In genomic region chr17:38606646-38607611, GRCh38 we compare ENCODE assay signal across 7 cellular contexts. TPM values are rescaled to one million over a fixed set of nuclear protein-coding genes. Genes with fewer than 3 reads are reported as not detected.
DNase-seq lines count a peak whose midpoint lies in the region; ATAC-seq and TF ChIP-seq lines count a peak whose summit lies in the region.

No MANE protein-coding gene starts in this region.

- no peak overlapping the region for H4K8ac ChIP-seq in IMR-90 (ENCODE audit: low read depth in 2 of 2, low read length in 2 of 2)

- no peaks in the 10 kb centered on the region for H3K79me1 ChIP-seq in IMR-90 (ENCODE audit: low read depth in 1 of 2, low read length in 2 of 2)

- peaks cover 55% of the 10 kb centered on the region for H3K27me3 Mint-ChIP-seq in activated CD8-positive, alpha-beta T cell treated with anti-CD3 and anti-CD28 coated beads for 36 hours
- peaks cover 91% of the 10 kb centered on the region for H3K27me3 Mint-ChIP-seq in stimulated activated memory B cell treated with anti-CD40 and anti-IgM and Interleukin-4, amounts not matched to agents 10 μg/mL and 1 μg/mL and 100 μg/mL, for 72 hours

- POLR2A ChIA-PET in IMR-90 (lab: Charles Lee; ENCODE audit: unreplicated experiment) = no interaction called here
- POLR2A ChIA-PET in activated CD8-positive, alpha-beta T cell treated with anti-CD3 and anti-CD28 coated beads for 36 hours (lab: Charles Lee) = interaction anchor here (0.6 kb wide), 1 partner anchor 63 kb away, joined by 3 read pairs; no protein-coding TSS in a partner anchor

- no peaks in the 10 kb centered on the region for H3K36me3 ChIP-seq in IMR-90 (ENCODE audit: control insufficient read depth, insufficient read depth, low read length)

- no peaks in the 10 kb centered on the region; the same call in 1 of the 2 replicates for H3K4me1 ChIP-seq in IMR-90 (ENCODE audit: control insufficient read depth, insufficient read depth, low read length)

- DNase-seq in IMR-90 (no peak), HuH-7 (ENCODE audit: low spot score) (no peak)
- DNase-seq in activated CD8-positive, alpha-beta T cell treated with anti-CD3 and anti-CD28 coated beads for 36 hours = no peak

- no peak overlapping the region for H2BK20ac ChIP-seq in IMR-90 (ENCODE audit: low read depth, low read length)

- peaks cover 4% of the 10 kb centered on the region; the same call in 1 of the 2 replicates for H4K20me1 ChIP-seq in IMR-90 (ENCODE audit: insufficient read depth, low read length)

- H3K27ac ChIP-seq in IMR-90 (ENCODE audit: insufficient read depth, low read length) = no peak overlapping the region

- ATAC-seq in IMR-90 (ENCODE audit: low read depth) = no peak
- no peak for ATAC-seq in activated CD8-positive, alpha-beta T cell treated with anti-CD3 and anti-CD28 coated beads for 36 hours
- no peak for ATAC-seq in stimulated activated memory B cell treated with anti-CD40 and anti-IgM and Interleukin-4, amounts not matched to agents 10 μg/mL and 1 μg/mL and 100 μg/mL, for 72 hours
- no peak for ATAC-seq in HG03045 (IDR thresholded peaks at IDR 0.05; ENCODE audit: unreplicated experiment)
- ATAC-seq in HG02970 (IDR thresholded peaks at IDR 0.05; ENCODE audit: low FRiP score, unreplicated experiment) = no peak

- no peak for TF ChIP-seq RAD21 in IMR-90 (IDR thresholded peaks at IDR 0.05; ENCODE audit: low read length)

- no peak overlapping the region for H3K4me2 ChIP-seq in IMR-90 (ENCODE audit: low read depth, low read length)

- H3K9me3 Mint-ChIP-seq in activated CD8-positive, alpha-beta T cell treated with anti-CD3 and anti-CD28 coated beads for 36 hours = no peaks in the 10 kb centered on the region
- H3K9me3 Mint-ChIP-seq in stimulated activated memory B cell treated with anti-CD40 and anti-IgM and Interleukin-4, amounts not matched to agents 10 μg/mL and 1 μg/mL and 100 μg/mL, for 72 hours = peaks cover 3% of the 10 kb centered on the region

- H3K9ac ChIP-seq in IMR-90 (ENCODE audit: low read depth, low read length) = no peak overlapping the region

- H3K27me3 ChIP-seq in IMR-90 (ENCODE audit: control insufficient read depth, insufficient read depth, low read length) = peaks cover 82% of the 10 kb centered on the region

- H3K4me1 Mint-ChIP-seq in activated CD8-positive, alpha-beta T cell treated with anti-CD3 and anti-CD28 coated beads for 36 hours (ENCODE audit: low read depth) = peaks cover 9% of the 10 kb centered on the region
- H3K4me1 Mint-ChIP-seq in stimulated activated memory B cell treated with anti-CD40 and anti-IgM and Interleukin-4, amounts not matched to agents 10 μg/mL and 1 μg/mL and 100 μg/mL, for 72 hours = peaks cover 9% of the 10 kb centered on the region

- H4K91ac ChIP-seq in IMR-90 (ENCODE audit: insufficient read depth, low read depth, low read length) = no peak overlapping the region

- dilution Hi-C loops in IMR-90 (cut with HindIII; ENCODE audit: low sequenced_read_pairs, unreplicated experiment) = no loop called here

- peaks cover 7% of the 10 kb centered on the region for H3K9me3 ChIP-seq in IMR-90 (ENCODE audit: control insufficient read depth, insufficient read depth, low read length)

- no peak overlapping the region for H2AK9ac ChIP-seq in IMR-90 (replicated peaks; ENCODE audit: low read depth, low read length, poor library complexity)

- no peak for TF ChIP-seq POLR2A in IMR-90 (IDR thresholded peaks at IDR 0.05; ENCODE audit: low read depth, low read length)

- H3K4me3 ChIP-seq in IMR-90 (ENCODE audit: insufficient read depth, low read depth, low read length) (no peak overlapping the region), iPS-11a (ENCODE audit: low read depth, low read length) (peak overlapping the region; percentile 47)

- CTCF ChIA-PET in IMR-90 (lab: Yijun Ruan, JAX) = no interaction called here
- CTCF ChIA-PET in activated CD8-positive, alpha-beta T cell treated with anti-CD3 and anti-CD28 coated beads for 36 hours (lab: Charles Lee) = interaction anchor here (0.7 to 2.8 kb wide), 12 partner anchors 9 to 125 kb away, joined by 3 to 24 read pairs (median 6); no protein-coding TSS in a partner anchor

- H4K5ac ChIP-seq in IMR-90 (ENCODE audit: low read depth, low read length) = no peak overlapping the region

- no peak overlapping the region for H2BK5ac ChIP-seq in IMR-90 (ENCODE audit: low read depth, low read length, poor library complexity, severe bottlenecking)

- H2BK15ac ChIP-seq in IMR-90 (ENCODE audit: low read depth, low read length) = no peak overlapping the region

- no peak overlapping the region for H2BK120ac ChIP-seq in IMR-90 (ENCODE audit: low read depth, low read length)

- peak overlapping the region; percentile 83 for H2AFZ ChIP-seq in IMR-90 (replicated peaks; ENCODE audit: low read length, poor library complexity)

- H3K18ac ChIP-seq in IMR-90 (ENCODE audit: low read depth, low read length) = no peak overlapping the region

- peak overlapping the region; percentile 67 for H3K4me3 Mint-ChIP-seq in activated CD8-positive, alpha-beta T cell treated with anti-CD3 and anti-CD28 coated beads for 36 hours
- peak overlapping the region; percentile 78 for H3K4me3 Mint-ChIP-seq in stimulated activated memory B cell treated with anti-CD40 and anti-IgM and Interleukin-4, amounts not matched to agents 10 μg/mL and 1 μg/mL and 100 μg/mL, for 72 hours

- H3K14ac ChIP-seq in IMR-90 (replicated peaks; ENCODE audit: low read depth, low read length) = no peak overlapping the region

- H3K4ac ChIP-seq in IMR-90 (ENCODE audit: low read depth, low read length) = no peak overlapping the region

- H3K23ac ChIP-seq in IMR-90 (ENCODE audit: low read depth, low read length) = no peak overlapping the region

- 0% methylated on average over 6 of the region's 30 CpGs; no CpG with 5 or more reads in 1 of the 2 experiments for WGBS in IMR-90 (ENCODE audit: extremely low coverage in 2 of 2, insufficient read length in 1 of 2), 2 experiments

- no peaks in the 10 kb centered on the region for H3K36me3 Mint-ChIP-seq in activated CD8-positive, alpha-beta T cell treated with anti-CD3 and anti-CD28 coated beads for 36 hours (ENCODE audit: low read depth)
- H3K36me3 Mint-ChIP-seq in stimulated activated memory B cell treated with anti-CD40 and anti-IgM and Interleukin-4, amounts not matched to agents 10 μg/mL and 1 μg/mL and 100 μg/mL, for 72 hours = no peaks in the 10 kb centered on the region

- H3K27ac Mint-ChIP-seq in activated CD8-positive, alpha-beta T cell treated with anti-CD3 and anti-CD28 coated beads for 36 hours = no peak overlapping the region
- no peak overlapping the region for H3K27ac Mint-ChIP-seq in stimulated activated memory B cell treated with anti-CD40 and anti-IgM and Interleukin-4, amounts not matched to agents 10 μg/mL and 1 μg/mL and 100 μg/mL, for 72 hours

- no peak overlapping the region for H2AK5ac ChIP-seq in IMR-90 (ENCODE audit: low read depth, low read length)

- no peak overlapping the region for H3K56ac ChIP-seq in IMR-90 (ENCODE audit: extremely low read depth, insufficient read depth, low read length)

- in situ Hi-C loops in IMR-90 (cut with MboI; ENCODE audit: low sequenced_read_pairs) = no loop called here

- TF ChIP-seq CTCF in IMR-90 (conservative IDR thresholded peaks at IDR 0.05; ENCODE audit: low read depth, low read length) = no peak
- peak; percentile 68 for TF ChIP-seq CTCF in activated CD8-positive, alpha-beta T cell treated with anti-CD3 and anti-CD28 coated beads for 36 hours (IDR thresholded peaks at IDR 0.05)

- intact Hi-C loops in IMR-90 (cut with micrococcal nuclease) = no loop called here
- intact Hi-C loops in activated CD8-positive, alpha-beta T cell treated with anti-CD3 and anti-CD28 coated beads for 36 hours (cut with micrococcal nuclease) = no loop called here

- no peaks in the 10 kb centered on the region for H3K9me1 ChIP-seq in IMR-90 (ENCODE audit: insufficient read depth, low read length)

- BruUV-seq in IMR-90 (replicated peaks; lab: Mats Ljungman, UMichigan) = no TSS peak

TF ChIP-seq in IMR-90, 13 proteins besides CTCF, POLR2A, EP300 and RAD21 (continues in another document):
- TF ChIP-seq FOS (IDR thresholded peaks at IDR 0.05; ENCODE audit: low read depth, low read length) = no peak
- TF ChIP-seq MXI1 (IDR thresholded peaks at IDR 0.05; ENCODE audit: borderline replicate concordance, low read depth, low read length) = no peak
- no peak for TF ChIP-seq MAFK (IDR thresholded peaks at IDR 0.05; ENCODE audit: low read depth, low read length)
- no peak for TF ChIP-seq USF2 (IDR thresholded peaks at IDR 0.05; ENCODE audit: low read depth, low read length)
- TF ChIP-seq RFX5 (IDR thresholded peaks at IDR 0.05; ENCODE audit: low read depth, low read length) = no peak
- TF ChIP-seq MAZ (IDR thresholded peaks at IDR 0.05; ENCODE audit: borderline replicate concordance, low read depth, low read length) = no peak
- no peak for TF ChIP-seq SMC3 (IDR thresholded peaks at IDR 0.05; ENCODE audit: low read depth, low read length)
- TF ChIP-seq CEBPB (IDR thresholded peaks at IDR 0.05; ENCODE audit: low read depth, low read length) = no peak
- TF ChIP-seq RCOR1 (IDR thresholded peaks at IDR 0.05; ENCODE audit: insufficient replicate concordance, low read length) = no peak
- TF ChIP-seq NFE2L2 (IDR thresholded peaks at IDR 0.05; ENCODE audit: low read depth, low read length) = no peak
- no peak for TF ChIP-seq ELK1 (IDR thresholded peaks at IDR 0.05; ENCODE audit: borderline replicate concordance, low read depth, low read length)
- no peak for TF ChIP-seq BHLHE40 (IDR thresholded peaks at IDR 0.05; ENCODE audit: low read depth, low read length)

RNA-seq across cellular contexts. Expression of gene SRCIN1, which starts 1.2 kb away (rescaled TPM):
- total RNA-seq in IMR-90 (2012; rRNA removed) = not detected in 2 replicates
- not detected in 2 replicates for polyA plus RNA-seq in IMR-90 (2012; rRNA removed)
- 0.01 TPM in 1 of 2 replicates, not detected in the other for polyA plus RNA-seq in IMR-90 (2012; cell fraction: cytosol; rRNA removed)
- polyA plus RNA-seq in IMR-90 (2012; cell fraction: nucleus; rRNA removed; ENCODE audit: low replicate concordance) = 0.13 and 0.15 TPM in 2 replicates
- total RNA-seq in activated CD8-positive, alpha-beta T cell treated with anti-CD3 and anti-CD28 coated beads for 36 hours = 1 to 10 TPM in 1 of 2 experiments, under 1 TPM in 1; 0.74 to 1.1 TPM
